In genomic region chr20:60031107-60031506, GRCh38 we compare ENCODE assay signal across 12 cellular contexts.
A peak's percentile ranks its signal among the peaks of the same experiment; 100 is the strongest.
DNase-seq lines count a peak whose midpoint lies in the region; ATAC-seq and TF ChIP-seq lines count a peak whose summit lies in the region.
"Had no signal": no experiment of that assay in that cellular context is flagged by ENCODE, and none has a peak within 500 bp of the region (broad histone marks: within the 10 kb centered on the region; RNA-seq: fewer than 3 reads in every experiment).

No MANE protein-coding gene starts in this region.

- H3K27me3 ChIP-seq in BLaER1 treated with 17β-estradiol and CSF1 and Interleukin-3, amounts not matched to agents 10 nM and 100 nM = no peaks in the 10 kb centered on the region
- H3K27me3 ChIP-seq in RWPE2 (ENCODE audit: insufficient read depth, poor library complexity, severe bottlenecking) = no peaks in the 10 kb centered on the region
- H3K27me3 ChIP-seq: BE2C had no signal

- H3K4me1 ChIP-seq in BLaER1 treated with 17β-estradiol and CSF1 and Interleukin-3, amounts not matched to agents 10 nM and 100 nM = peaks cover 13 to 35% (median 28%) of the 10 kb centered on the region in 10 experiments; a peak in 19 of 20 replicates
- H3K4me1 ChIP-seq in RWPE2 (ENCODE audit: insufficient read depth, poor library complexity, severe bottlenecking) = no peaks in the 10 kb centered on the region
- H3K4me1 ChIP-seq: BE2C had no signal

- peaks cover 46% of the 10 kb centered on the region for H3K4me1 Mint-ChIP-seq in neural crest cell
- H3K4me1 Mint-ChIP-seq: CD8-positive, alpha-beta memory T cell; GM23338 had no signal

- H3K36me3 Mint-ChIP-seq in neural crest cell (ENCODE audit: low read depth) = peaks cover 1% of the 10 kb centered on the region

- H3K27ac Mint-ChIP-seq in neural crest cell (ENCODE audit: unreplicated experiment) = peak overlapping the region; percentile 59
- H3K27ac Mint-ChIP-seq: CD8-positive, alpha-beta memory T cell; GM23338 had no signal

- no peaks in the 10 kb centered on the region for H3K27me3 Mint-ChIP-seq in neural crest cell (ENCODE audit: low read depth)

- peaks cover 8 to 26% (median 17%) of the 10 kb centered on the region in 11 experiments; a peak in 20 of 22 replicates for H3K9me3 ChIP-seq in BLaER1 treated with 17β-estradiol and CSF1 and Interleukin-3, amounts not matched to agents 10 nM and 100 nM (replicated peaks in 1 of 11)
- H3K9me3 ChIP-seq in RWPE2 (ENCODE audit: severe bottlenecking) = no peaks in the 10 kb centered on the region
- H3K9me3 ChIP-seq: BE2C had no signal

- H3K4me3 ChIP-seq in BLaER1 treated with 17β-estradiol and CSF1 and Interleukin-3, amounts not matched to agents 10 nM and 100 nM = peak overlapping the region in 6 of 10 experiments; percentile 6 to 57 (median 36); a peak in 8 of 20 replicates
- no peak overlapping the region for H3K4me3 ChIP-seq in RWPE2 (ENCODE audit: severe bottlenecking)
- H3K4me3 ChIP-seq: GM23338 had no signal

- no peak for ATAC-seq in RWPE2 (ENCODE audit: low read depth)
- ATAC-seq in GM19328 (IDR thresholded peaks at IDR 0.05; ENCODE audit: unreplicated experiment) = no peak
- ATAC-seq in HG02623 (IDR thresholded peaks at IDR 0.05; ENCODE audit: unreplicated experiment) = no peak
- ATAC-seq: GM23338, HepG2 had no signal

- H3K4me2 ChIP-seq in BLaER1 treated with 17β-estradiol and CSF1 and Interleukin-3, amounts not matched to agents 10 nM and 100 nM = peak overlapping the region; percentile 56 to 90 (median 77)
- H3K4me2 ChIP-seq: GM23338 had no signal

- no peaks in the 10 kb centered on the region for H4K20me1 ChIP-seq in BLaER1 treated with 17β-estradiol and CSF1 and Interleukin-3, amounts not matched to agents 10 nM and 100 nM

- no peak overlapping the region for H3K4me3 Mint-ChIP-seq in neural crest cell
- H3K4me3 Mint-ChIP-seq: CD8-positive, alpha-beta memory T cell; GM23338 had no signal

- peak overlapping the region in 7 of 11 experiments; percentile 1 to 61 (median 36); a peak in 9 of 22 replicates for H3K9ac ChIP-seq in BLaER1 treated with 17β-estradiol and CSF1 and Interleukin-3, amounts not matched to agents 10 nM and 100 nM

- no peaks in the 10 kb centered on the region for H3K36me3 ChIP-seq in BLaER1 treated with 17β-estradiol and CSF1 and Interleukin-3, amounts not matched to agents 10 nM and 100 nM
- no peaks in the 10 kb centered on the region for H3K36me3 ChIP-seq in RWPE2 (ENCODE audit: low read depth)
- H3K36me3 ChIP-seq: BE2C had no signal

- TF ChIP-seq CTCF in RWPE2 (IDR thresholded peaks at IDR 0.05; ENCODE audit: poor library complexity, severe bottlenecking) (no peak), neural crest cell (conservative IDR thresholded peaks at IDR 0.05) (no peak)

- DNase-seq in AG20443 (ENCODE audit: low spot score) (peak; percentile 1), RWPE2 (ENCODE audit: low spot score) (peak; percentile 51), neural crest cell (ENCODE audit: low read depth, low spot score) (no peak), NCI-H2196 (lab: John Stamatoyannopoulos, UW; ENCODE audit: unreplicated experiment) (no peak)
- DNase-seq: BE2C; CD8-positive, alpha-beta memory T cell; H7 had no signal

- no peaks in the 10 kb centered on the region for H3K9me3 Mint-ChIP-seq in neural crest cell

- peak overlapping the region in 9 of 11 experiments; percentile 14 to 81 (median 60); a peak in 16 of 22 replicates for H3K27ac ChIP-seq in BLaER1 treated with 17β-estradiol and CSF1 and Interleukin-3, amounts not matched to agents 10 nM and 100 nM
- H3K27ac ChIP-seq in RWPE2 (ENCODE audit: poor library complexity, severe bottlenecking) = no peak overlapping the region

Comparison
In these comparisons a context has a peak if more than half of its experiments do, and no peak if none do; other contexts are left out.
1. DNase-seq: peak in AG20443 (single experiment) and RWPE2 (single experiment); none in neural crest cell (single experiment) and NCI-H2196 (single experiment).